In genomic region chr4:43619219-43619618, GRCh38 we compare ENCODE assay signal across 21 cellular contexts.
"Had no signal": no experiment of that assay in that cellular context is flagged by ENCODE, and none has a peak within 500 bp of the region (broad histone marks: within the 10 kb centered on the region; RNA-seq: fewer than 3 reads in every experiment).

No MANE protein-coding gene starts in this region.

- H3K27me3 Mint-ChIP-seq: dendritic cell treated with granulocyte-macrophage colony-stimulating factor and Interleukin-4, amounts not matched to agents 40 ng/mL and 50 ng/mL, for 4 days; effector memory CD8-positive, alpha-beta T cell; naive B cell had no signal

- H3K27me3 ChIP-seq: colonic mucosa, esophagus squamous epithelium, gastrocnemius medialis, heart right ventricle, left lung had no signal

- H3K4me1 Mint-ChIP-seq: endodermal cell, mesothelial cell of epicardium, naive B cell had no signal

- DNase-seq: colonic mucosa; cortex of kidney; effector CD8-positive, alpha-beta T cell; effector memory CD8-positive, alpha-beta T cell; endodermal cell; esophagus squamous epithelium; foreskin fibroblast; foreskin melanocyte; gastrocnemius medialis; head of caudate nucleus; heart right ventricle; hippocampal formation; left cardiac atrium; left lung; left ventricle myocardium superior; lower lobe of right lung; mesenchymal stem cell; mucosa of descending colon; naive B cell had no signal

- H3K27ac Mint-ChIP-seq: dendritic cell treated with granulocyte-macrophage colony-stimulating factor and Interleukin-4, amounts not matched to agents 40 ng/mL and 50 ng/mL, for 4 days; effector memory CD8-positive, alpha-beta T cell; endodermal cell; mesothelial cell of epicardium had no signal

- H3K9me3 ChIP-seq: colonic mucosa, gastrocnemius medialis, lower lobe of right lung had no signal

- H3K4me3 Mint-ChIP-seq: dendritic cell treated with granulocyte-macrophage colony-stimulating factor and Interleukin-4, amounts not matched to agents 40 ng/mL and 50 ng/mL, for 4 days; effector memory CD8-positive, alpha-beta T cell; endodermal cell; mesothelial cell of epicardium; naive B cell had no signal

- H3K27ac ChIP-seq: colonic mucosa, esophagus squamous epithelium, gastrocnemius medialis, heart right ventricle, left lung, lower lobe of right lung had no signal

- H3K4me1 ChIP-seq: colonic mucosa, esophagus squamous epithelium, gastrocnemius medialis, heart right ventricle, left lung, lower lobe of right lung had no signal

- H3K36me3 ChIP-seq: colonic mucosa, esophagus squamous epithelium, gastrocnemius medialis, heart right ventricle, left lung, lower lobe of right lung had no signal

- H3K4me3 ChIP-seq: colonic mucosa, esophagus squamous epithelium, gastrocnemius medialis, heart right ventricle, left lung, lower lobe of right lung, mucosa of descending colon had no signal

- H3K36me3 Mint-ChIP-seq: mesothelial cell of epicardium had no signal

- ATAC-seq: effector memory CD8-positive, alpha-beta T cell; gastrocnemius medialis; heart right ventricle; left cardiac atrium; left lung; left ventricle myocardium superior; lower lobe of right lung; mucosa of descending colon had no signal
